1 cellular context compared by ENCODE assay signal in the genomic region with DNA sequence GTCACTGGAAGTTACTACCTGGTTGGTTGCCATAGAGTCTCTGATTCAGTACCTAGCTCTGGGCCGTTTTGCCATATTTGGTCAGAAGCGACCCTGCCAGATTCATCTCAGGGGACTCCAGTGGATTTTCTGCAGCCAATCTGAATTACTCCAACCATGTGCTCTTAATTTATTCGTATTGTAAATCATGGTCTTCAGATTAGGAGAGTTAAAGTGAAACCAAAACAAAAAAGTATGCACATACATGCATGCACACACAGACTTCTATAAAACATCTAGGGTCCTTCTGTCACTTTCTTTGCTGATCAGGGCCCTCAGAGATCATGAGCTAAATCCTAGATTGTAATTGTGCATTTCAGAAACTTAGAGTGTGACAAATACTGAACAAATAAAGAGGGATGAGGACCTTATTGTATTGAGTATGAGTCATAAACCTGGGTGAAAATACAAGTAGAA.
TF ChIP-seq lines count a peak whose summit lies in the region.

No MANE protein-coding gene starts in this region.

TF ChIP-seq in IMR-90, 13 proteins besides CTCF, POLR2A, EP300 and RAD21:
- TF ChIP-seq, protein P1, sequence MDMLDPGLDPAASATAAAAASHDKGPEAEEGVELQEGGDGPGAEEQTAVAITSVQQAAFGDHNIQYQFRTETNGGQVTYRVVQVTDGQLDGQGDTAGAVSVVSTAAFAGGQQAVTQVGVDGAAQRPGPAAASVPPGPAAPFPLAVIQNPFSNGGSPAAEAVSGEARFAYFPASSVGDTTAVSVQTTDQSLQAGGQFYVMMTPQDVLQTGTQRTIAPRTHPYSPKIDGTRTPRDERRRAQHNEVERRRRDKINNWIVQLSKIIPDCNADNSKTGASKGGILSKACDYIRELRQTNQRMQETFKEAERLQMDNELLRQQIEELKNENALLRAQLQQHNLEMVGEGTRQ (IDR thresholded peaks at IDR 0.05; ENCODE audit: low read depth, low read length): no peak
- no peak for TF ChIP-seq RFX5 (IDR thresholded peaks at IDR 0.05; ENCODE audit: low read depth, low read length)
- no peak for TF ChIP-seq MAZ (IDR thresholded peaks at IDR 0.05; ENCODE audit: borderline replicate concordance, low read depth, low read length)
- TF ChIP-seq MAFK (IDR thresholded peaks at IDR 0.05; ENCODE audit: low read depth, low read length): no peak
- TF ChIP-seq CEBPB (IDR thresholded peaks at IDR 0.05; ENCODE audit: low read depth, low read length): no peak
- TF ChIP-seq FOS (IDR thresholded peaks at IDR 0.05; ENCODE audit: low read depth, low read length): no peak
- no peak for TF ChIP-seq SMC3 (IDR thresholded peaks at IDR 0.05; ENCODE audit: low read depth, low read length)
- no peak for TF ChIP-seq MXI1 (IDR thresholded peaks at IDR 0.05; ENCODE audit: borderline replicate concordance, low read depth, low read length)
- TF ChIP-seq BHLHE40 (IDR thresholded peaks at IDR 0.05; ENCODE audit: low read depth, low read length): no peak
TF ChIP-seq in IMR-90: peak in this region for 0.
